35 cellular contexts compared by ENCODE assay signal in the genomic region with DNA sequence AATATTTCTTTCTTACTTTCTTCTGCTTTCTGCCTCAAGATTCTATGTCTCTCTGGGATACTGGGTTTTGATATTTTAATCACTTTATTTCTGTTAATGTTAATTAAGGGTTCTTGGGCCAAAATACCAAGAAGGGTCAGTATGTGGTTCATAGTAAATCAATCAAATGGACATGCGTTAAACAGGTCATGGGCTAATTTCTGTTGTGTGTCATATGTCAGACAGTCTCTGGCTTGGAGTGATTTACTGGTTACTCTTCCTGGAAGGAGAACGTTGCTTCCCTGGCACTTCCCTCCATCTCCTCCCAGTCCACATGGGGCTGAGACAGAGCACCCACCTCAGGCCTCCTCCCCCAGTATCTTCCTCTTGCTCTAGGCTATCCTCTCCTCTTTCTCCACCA.
"Had no signal": no experiment of that assay in that cellular context is flagged by ENCODE, and none has a peak within 500 bp of the region (broad histone marks: within the 10 kb centered on the region; RNA-seq: fewer than 3 reads in every experiment).

No MANE protein-coding gene starts in this region.

- H3K4me1 Mint-ChIP-seq: activated B cell treated with CpG ODN at 0.5 μM for 24 hours had no signal

- H3K27me3 Mint-ChIP-seq: activated CD4-positive, alpha-beta memory T cell treated with anti-CD3 and anti-CD28 coated beads for 36 hours; brain had no signal

- H2AFZ ChIP-seq: PC-9 had no signal

- H3K9me3 Mint-ChIP-seq: activated B cell treated with CpG ODN at 0.5 μM for 24 hours; activated CD4-positive, alpha-beta memory T cell treated with anti-CD3 and anti-CD28 coated beads for 36 hours; activated naive CD4-positive, alpha-beta T cell treated with anti-CD3 and anti-CD28 coated beads for 36 hours; activated naive CD4-positive, alpha-beta T cell treated with anti-CD3 and anti-CD28 coated beads, Interleukin-2, amount 50 U/mL, for 72 hours; activated T-cell treated with anti-CD3 and anti-CD28 coated beads, Interleukin-2, amount 50 U/mL, for 4 hours; activated T-helper 1 cell treated with anti-CD3 and anti-CD28 coated beads, Interleukin-12 subunit alpha, Interleukin-12 subunit beta, Interleukin-2, Interleukin-4 antibody, amounts not matched to agents 30 ng/mL and 10 ng/mL and 1 ng/mL, durations not matched to agents 14 hours and 24 hours and 36 hours; brain; T-helper 1 cell treated with Interleukin-12 subunit alpha and Interleukin-12 subunit beta and Interleukin-4 antibody, amounts not matched to agents 30 μg/mL and 1 μg/mL, for 36 hours; T-helper 2 cell treated with Interferon-gamma antibody and Interleukin-4, amounts not matched to agents 5 μg/mL and 100 μg/mL, for 36 hours had no signal

- DNase-seq: activated B cell treated with CpG ODN at 0.5 μM for 24 hours; activated CD4-positive, alpha-beta memory T cell treated with anti-CD3 and anti-CD28 coated beads for 36 hours; activated CD4-positive, alpha-beta T cell treated with anti-CD3 and anti-CD28 coated beads for 4 hours; activated CD4-positive, alpha-beta T cell treated with anti-CD3 and anti-CD28 coated beads, Interleukin-2, amount 50 U/mL, for 1 hour; activated CD4-positive, CD25-positive, alpha-beta regulatory T cell treated with anti-CD3 and anti-CD28 coated beads, Interleukin-2, amount 50 U/mL, for 72 hours; activated CD8-positive, alpha-beta memory T cell treated with anti-CD3 and anti-CD28 coated beads, Interleukin-2, amount 50 U/mL, for 4 hours; activated gamma-delta T cell treated with Interleukin-2 at 50 U/mL for 16 hours; activated naive CD4-positive, alpha-beta T cell treated with anti-CD3 and anti-CD28 coated beads for 36 hours; activated T-cell treated with anti-CD3 and anti-CD28 coated beads for 4 hours; activated T-cell treated with anti-CD3 and anti-CD28 coated beads, Interleukin-2, amount 50 U/mL, for 4 hours; adrenal gland; anterior cingulate cortex; caudate nucleus; cerebellar nuclear complex; NCI-H1092 treated with DMSO at 0.1 percent for 48 hours; NCI-H1417; NCI-H146; NCI-H187; NCI-H2029 treated with DMSO at 0.1 percent for 48 hours; NCI-H2107; NCI-H2171; NCI-H510A; NCI-H526; NCI-H748 treated with DMSO at 0.1 percent for 48 hours; PC-9; SIG-M5 had no signal

- ATAC-seq: activated naive CD4-positive, alpha-beta T cell treated with anti-CD3 and anti-CD28 coated beads, Interleukin-2, amount 50 U/mL, for 72 hours; activated T-cell treated with anti-CD3 and anti-CD28 coated beads, Interleukin-2, amount 50 U/mL, for 4 hours; Right ventricle myocardium inferior had no signal

- H3K27ac ChIP-seq: adrenal gland, PC-9, RWPE1 had no signal

- FAIRE-seq: bronchial epithelial cell, RCC 7860 had no signal

- H3K27me3 ChIP-seq: adrenal gland had no signal

- H3K4me3 ChIP-seq: adrenal gland, PC-9 had no signal

- H3K9me3 ChIP-seq: adrenal gland had no signal

- H3K4me2 ChIP-seq: PC-9 had no signal

- H3K27ac Mint-ChIP-seq: activated B cell treated with CpG ODN at 0.5 μM for 24 hours; activated CD4-positive, alpha-beta memory T cell treated with anti-CD3 and anti-CD28 coated beads for 36 hours; activated naive CD4-positive, alpha-beta T cell treated with anti-CD3 and anti-CD28 coated beads for 36 hours; activated naive CD4-positive, alpha-beta T cell treated with anti-CD3 and anti-CD28 coated beads, Interleukin-2, amount 50 U/mL, for 72 hours; activated T-helper 1 cell treated with anti-CD3 and anti-CD28 coated beads, Interleukin-12 subunit alpha, Interleukin-12 subunit beta, Interleukin-2, Interleukin-4 antibody, amounts not matched to agents 30 ng/mL and 10 ng/mL and 1 ng/mL, durations not matched to agents 14 hours and 24 hours and 36 hours; brain; T-helper 1 cell treated with Interleukin-12 subunit alpha and Interleukin-12 subunit beta and Interleukin-4 antibody, amounts not matched to agents 30 μg/mL and 1 μg/mL, for 36 hours; T-helper 2 cell treated with Interferon-gamma antibody and Interleukin-4, amounts not matched to agents 5 μg/mL and 100 μg/mL, for 36 hours had no signal

- H3K36me3 ChIP-seq: adrenal gland had no signal

- H3K36me3 Mint-ChIP-seq: activated CD4-positive, alpha-beta memory T cell treated with anti-CD3 and anti-CD28 coated beads for 36 hours; brain had no signal

- H3K4me3 Mint-ChIP-seq: activated B cell treated with CpG ODN at 0.5 μM for 24 hours; activated CD4-positive, alpha-beta memory T cell treated with anti-CD3 and anti-CD28 coated beads for 36 hours; activated naive CD4-positive, alpha-beta T cell treated with anti-CD3 and anti-CD28 coated beads for 36 hours; activated T-cell treated with anti-CD3 and anti-CD28 coated beads, Interleukin-2, amount 50 U/mL, for 4 hours; activated T-helper 1 cell treated with anti-CD3 and anti-CD28 coated beads, Interleukin-12 subunit alpha, Interleukin-12 subunit beta, Interleukin-2, Interleukin-4 antibody, amounts not matched to agents 30 ng/mL and 10 ng/mL and 1 ng/mL, durations not matched to agents 14 hours and 24 hours and 36 hours; brain; T-helper 1 cell treated with Interleukin-12 subunit alpha and Interleukin-12 subunit beta and Interleukin-4 antibody, amounts not matched to agents 30 μg/mL and 1 μg/mL, for 36 hours; T-helper 2 cell treated with Interferon-gamma antibody and Interleukin-4, amounts not matched to agents 5 μg/mL and 100 μg/mL, for 36 hours had no signal
